In genomic region chr10:117431160-117431559, GRCh38 we compare ENCODE assay signal across 10 cellular contexts.
DNase-seq lines count a peak whose midpoint lies in the region; ATAC-seq and TF ChIP-seq lines count a peak whose summit lies in the region.
"Had no signal": no experiment of that assay in that cellular context is flagged by ENCODE, and none has a peak within 500 bp of the region (broad histone marks: within the 10 kb centered on the region; RNA-seq: fewer than 3 reads in every experiment).

No MANE protein-coding gene starts in this region.

- no peaks in the 10 kb centered on the region for H3K79me2 ChIP-seq in parathyroid adenoma

- H3K4me3 ChIP-seq in epithelial cell of esophagus (ENCODE audit: low read length) (no peak overlapping the region), parathyroid adenoma (ENCODE audit: low read depth, low read length) (no peak overlapping the region)

- no peak overlapping the region for H3K4me2 ChIP-seq in parathyroid adenoma (ENCODE audit: low read length)

- DNase-seq in GM04504 (ENCODE audit: low read depth) (peak; percentile 53), NCI-H748 treated with DMSO at 0.1 percent for 48 hours (lab: John Stamatoyannopoulos, UW) (peak; percentile 3), epithelial cell of esophagus (ENCODE audit: low read depth) (peak; percentile 70), hypothalamus (lab: John Stamatoyannopoulos, UW) (no peak)
- no peak for DNase-seq in activated CD4-positive, CD25-positive, alpha-beta regulatory T cell treated with anti-CD3 and anti-CD28 coated beads, Interleukin-2, amount 50 U/mL, for 72 hours
- no peak for DNase-seq in stimulated activated naive CD8-positive, alpha-beta T cell treated with anti-CD3 and anti-CD28 coated beads, Interleukin-15, Interleukin-2, amounts not matched to agents 100 U/mL and 50 U/mL, for 24 hours
- DNase-seq: activated T-cell treated with anti-CD3 and anti-CD28 coated beads, Interleukin-2, amount 50 U/mL, for 1 hour; NCI-H2081 treated with DMSO at 0.1 percent for 48 hours; T-helper 9 cell had no signal

- TF ChIP-seq CTCF in epithelial cell of esophagus (IDR thresholded peaks at IDR 0.05; ENCODE audit: insufficient read depth, low read depth, low read length, missing control alignments) (peak; percentile 49), parathyroid adenoma (IDR thresholded peaks at IDR 0.05) (peak; percentile 58)

- no peaks in the 10 kb centered on the region for H3K27me3 ChIP-seq in parathyroid adenoma (ENCODE audit: control insufficient read depth, insufficient read depth, low read length)

- no peaks in the 10 kb centered on the region for H3K4me1 ChIP-seq in parathyroid adenoma

- no peak for ATAC-seq in stimulated activated naive CD8-positive, alpha-beta T cell treated with anti-CD3 and anti-CD28 coated beads, Interleukin-15, Interleukin-2, amounts not matched to agents 100 U/mL and 50 U/mL, for 24 hours

- H3K9me3 ChIP-seq in parathyroid adenoma (ENCODE audit: control insufficient read depth, low read length): no peaks in the 10 kb centered on the region

- no peak overlapping the region for H3K27ac ChIP-seq in parathyroid adenoma

- peak overlapping the region; percentile 58 for H2AFZ ChIP-seq in parathyroid adenoma

- no peaks in the 10 kb centered on the region for H3K36me3 ChIP-seq in parathyroid adenoma (ENCODE audit: control insufficient read depth, insufficient read depth, low read length)

- H3K9ac ChIP-seq in parathyroid adenoma: no peak overlapping the region

Comparison
In these comparisons a context has a peak if more than half of its experiments do, and no peak if none do; other contexts are left out.
1. DNase-seq: peak in GM04504 (single experiment), NCI-H748 treated with DMSO at 0.1 percent for 48 hours (single experiment) and epithelial cell of esophagus (single experiment); none in activated CD4-positive, CD25-positive, alpha-beta regulatory T cell treated with anti-CD3 and anti-CD28 coated beads, Interleukin-2, amount 50 U/mL, for 72 hours (single experiment), stimulated activated naive CD8-positive, alpha-beta T cell treated with anti-CD3 and anti-CD28 coated beads, Interleukin-15, Interleukin-2, amounts not matched to agents 100 U/mL and 50 U/mL, for 24 hours (single experiment) and hypothalamus (0 of 51).